Comparison of ENCODE assay signal across 18 cellular contexts in genomic region chr14:54481695-54482094, GRCh38. TPM values are rescaled to one million over a fixed set of nuclear protein-coding genes. Genes with fewer than 3 reads are reported as not detected.
DNase-seq lines count a peak whose midpoint lies in the region; TF ChIP-seq lines count a peak whose summit lies in the region.
"Had no signal": no experiment of that assay in that cellular context is flagged by ENCODE, and none has a peak within 500 bp of the region (broad histone marks: within the 10 kb centered on the region; RNA-seq: fewer than 3 reads in every experiment).

No MANE protein-coding gene starts in this region.

- no peaks in the 10 kb centered on the region for H4K20me1 ChIP-seq in OCI-LY7 (ENCODE audit: insufficient read depth, low read length)
- H4K20me1 ChIP-seq in smooth muscle cell (ENCODE audit: low read depth) = peaks cover 82% of the 10 kb centered on the region

- H3K36me3 ChIP-seq in OCI-LY7 (ENCODE audit: insufficient read depth, low read length) (peaks cover 67% of the 10 kb centered on the region), smooth muscle cell (ENCODE audit: low read depth) (no peaks in the 10 kb centered on the region)

- DNase-seq in DMS 273 (lab: John Stamatoyannopoulos, UW; ENCODE audit: unreplicated experiment) (peak; percentile 26), DMS 273 treated with DMSO at 0.1 percent for 48 hours (lab: John Stamatoyannopoulos, UW) (no peak), OCI-LY7 (ENCODE audit: low spot score) (no peak), epithelial cell of prostate (ENCODE audit: low read depth, low spot score) (no peak), smooth muscle cell (lab: John Stamatoyannopoulos, UW; ENCODE audit: unreplicated experiment) (no peak), cerebellar cortex (ENCODE audit: low spot score) (no peak), NCI-H510A (lab: John Stamatoyannopoulos, UW) (no peak), NCI-H146 treated with DMSO at 0.1 percent for 48 hours (lab: John Stamatoyannopoulos, UW; ENCODE audit: unreplicated experiment) (no peak)
- DNase-seq: BE2C; Calu3; CD4-positive, alpha-beta memory T cell; DMS79; NCI-H1105; NCI-H187; NCI-H748 treated with DMSO at 0.1 percent for 48 hours had no signal

- H3K9me2 ChIP-seq in OCI-LY7 (ENCODE audit: insufficient read depth, low read length) = no peaks in the 10 kb centered on the region

- CTCF ChIA-PET in OCI-LY7 (lab: Charles Lee; ENCODE audit: unreplicated experiment) = interaction anchor here (0.5 kb wide), 1 partner anchor 85 kb away, joined by 3 read pairs; the partner anchor contains the start of gene CDKN3

- peak overlapping the region; percentile 23 for H3K9ac ChIP-seq in smooth muscle cell (ENCODE audit: low read depth)
- H3K9ac ChIP-seq: KMS-11 had no signal

- TF ChIP-seq CTCF in OCI-LY7 (conservative IDR thresholded peaks at IDR 0.05; ENCODE audit: low read length) (no peak), smooth muscle cell (IDR thresholded peaks at IDR 0.05; ENCODE audit: borderline replicate concordance, insufficient read depth, poor library complexity, severe bottlenecking) (no peak)

- peaks cover 60% of the 10 kb centered on the region for H3K4me1 ChIP-seq in OCI-LY7 (ENCODE audit: insufficient read depth, low read length, poor library complexity, severe bottlenecking)
- H3K4me1 ChIP-seq in smooth muscle cell (ENCODE audit: low read depth) = peaks cover 7% of the 10 kb centered on the region
- H3K4me1 ChIP-seq: BE2C, SJSA1 had no signal

- peak overlapping the region; percentile 87; the same call in 1 of the 2 replicates for H3K4me2 ChIP-seq in OCI-LY7 (ENCODE audit: low read length)
- H3K4me2 ChIP-seq in smooth muscle cell = peak overlapping the region; percentile 42
- H3K4me2 ChIP-seq: KMS-11 had no signal

- BruUV-seq in OCI-LY7 (replicated peaks; lab: Mats Ljungman, UMichigan) = no TSS peak

- H3K9me3 ChIP-seq in OCI-LY7 (ENCODE audit: low read length) (no peaks in the 10 kb centered on the region; the same call in 1 of the 2 replicates), smooth muscle cell (replicated peaks; ENCODE audit: low read depth) (no peaks in the 10 kb centered on the region)
- H3K9me3 ChIP-seq: BE2C, SJSA1 had no signal

- no peaks in the 10 kb centered on the region for H3K27me3 ChIP-seq in smooth muscle cell (ENCODE audit: low read depth)
- H3K27me3 ChIP-seq: BE2C, SJSA1 had no signal

- peaks cover 66% of the 10 kb centered on the region for H3K79me2 ChIP-seq in OCI-LY7 (ENCODE audit: insufficient read depth, low read depth, low read length)
- H3K79me2 ChIP-seq in smooth muscle cell (ENCODE audit: low read depth) = peaks cover 41% of the 10 kb centered on the region

- WGBS in smooth muscle cell (ENCODE audit: low lambda C conversion rate) = 83% methylated on average over 2 of the region's 2 CpGs

- H3K27ac ChIP-seq in OCI-LY7 (ENCODE audit: low read depth, low read length, poor library complexity, severe bottlenecking) (peak overlapping the region; percentile 93), epithelial cell of prostate (peak overlapping the region; percentile 95), smooth muscle cell (ENCODE audit: low read depth) (peak overlapping the region; percentile 77)
- H3K27ac ChIP-seq: 22Rv1, KMS-11, SJSA1 had no signal

- POLR2A ChIA-PET in OCI-LY7 (lab: Charles Lee) = interaction anchor here (0.6 to 3.6 kb wide), 5 partner anchors 8 to 862 kb away, joined by 3 to 20 read pairs (median 7); no protein-coding TSS in a partner anchor

- H3F3A ChIP-seq in smooth muscle cell (ENCODE audit: low read depth) = peaks cover 3% of the 10 kb centered on the region

- no peak overlapping the region for H3K4me3 ChIP-seq in OCI-LY7 (ENCODE audit: low read depth, low read length, poor library complexity, severe bottlenecking)
- H3K4me3 ChIP-seq in smooth muscle cell = no peak overlapping the region
- H3K4me3 ChIP-seq: SJSA1 had no signal

- intact Hi-C loops in OCI-LY7 (cut with micrococcal nuclease; ENCODE audit: unreplicated experiment) = no loop called here

- H2AFZ ChIP-seq in OCI-LY7 (ENCODE audit: low read length) (no peak overlapping the region), smooth muscle cell (ENCODE audit: low read depth) (no peak overlapping the region)

RNA-seq across cellular contexts. Expression of gene GMFB, which starts 7.1 kb away (rescaled TPM):
- total RNA-seq in OCI-LY7 (2014; rRNA removed; shearing (Covaris generic)) = 45.7 and 61.3 TPM in 2 replicates
- total RNA-seq in OCI-LY7 (2022) (81.7 and 82.2 TPM in 2 replicates), smooth muscle cell (73.5 and 86.1 TPM in 2 replicates)
- polyA plus RNA-seq in smooth muscle cell = 25.7 and 26.8 TPM in 2 replicates

RNA-seq across cellular contexts. Expression of gene CGRRF1, which starts 28.0 kb away (rescaled TPM):
- 8.4 and 10.0 TPM in 2 replicates for total RNA-seq in OCI-LY7 (2014; rRNA removed; shearing (Covaris generic))
- total RNA-seq in OCI-LY7 (2022) = 11.8 and 13.4 TPM in 2 replicates
- total RNA-seq in smooth muscle cell = 18.4 and 20.7 TPM in 2 replicates
- polyA plus RNA-seq in smooth muscle cell = 20.5 and 30.6 TPM in 2 replicates

RNA-seq across cellular contexts. Expression of gene CNIH1, which starts 40.5 kb away (rescaled TPM):
- total RNA-seq in OCI-LY7 (2014; rRNA removed; shearing (Covaris generic)) = 18.7 and 29.7 TPM in 2 replicates
- total RNA-seq in OCI-LY7 (2022) (96.6 and 109 TPM in 2 replicates), smooth muscle cell (172 and 224 TPM in 2 replicates)
- polyA plus RNA-seq in smooth muscle cell = 133 and 162 TPM in 2 replicates
